ENCODE assay signal across 18 cellular contexts in the genomic region with DNA sequence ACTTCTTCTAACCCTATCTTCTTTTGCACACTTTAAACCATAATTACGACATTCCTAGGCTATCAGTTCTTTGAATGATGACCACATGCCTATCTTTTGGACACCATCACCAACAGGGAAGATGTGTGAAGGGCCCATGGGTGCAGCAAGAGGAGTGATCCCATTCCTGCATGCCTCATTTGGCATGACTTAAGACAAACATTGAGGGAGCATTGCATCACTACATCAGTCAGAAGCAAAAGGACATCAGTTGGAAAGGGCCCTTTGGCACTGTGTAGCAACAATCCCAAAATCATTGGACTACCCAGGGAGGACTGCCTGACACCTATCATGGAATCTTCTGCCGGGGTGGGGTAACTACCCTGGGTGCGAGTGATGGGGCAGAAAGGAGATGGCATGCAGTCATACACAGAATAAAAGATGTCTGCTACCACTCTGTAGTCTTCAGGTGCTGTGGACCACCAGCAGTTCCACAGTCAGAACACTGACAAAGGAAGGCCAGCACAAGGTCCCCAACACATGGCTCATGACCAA. TPM values are rescaled to one million over a fixed set of nuclear protein-coding genes. Genes with fewer than 3 reads are reported as not detected.
A peak's percentile ranks its signal among the peaks of the same experiment; 100 is the strongest.
DNase-seq lines count a peak whose midpoint lies in the region; ATAC-seq, FAIRE-seq and TF ChIP-seq lines count a peak whose summit lies in the region.
"Had no signal": no experiment of that assay in that cellular context is flagged by ENCODE, and none has a peak within 500 bp of the region (broad histone marks: within the 10 kb centered on the region; RNA-seq: fewer than 3 reads in every experiment).

No MANE protein-coding gene starts in this region.

- no peak for FAIRE-seq in H54 (lab: Jason Lieb, UNC)
- FAIRE-seq: G401.6, GM12892 had no signal

- no peak for TF ChIP-seq CTCF in omental fat pad (IDR thresholded peaks at IDR 0.05)

- ATAC-seq in omental fat pad (ENCODE audit: low FRiP score), result peak; percentile 37
- ATAC-seq in HG03280 (IDR thresholded peaks at IDR 0.05; ENCODE audit: unreplicated experiment), result no peak
- no peak for ATAC-seq in GM21723 (IDR thresholded peaks at IDR 0.05; ENCODE audit: unreplicated experiment)
- ATAC-seq: Right ventricle myocardium inferior had no signal

- no peak for TF ChIP-seq POLR2A in erythroblast (IDR thresholded peaks at IDR 0.05; ENCODE audit: low read length)
- no peak for TF ChIP-seq POLR2A in H54 (IDR thresholded peaks at IDR 0.05; ENCODE audit: low read depth, low read length)

- DNase-seq in DMS53 (lab: John Stamatoyannopoulos, UW), result peak; percentile 34
- no peak for DNase-seq in DMS53 treated with DMSO at 0.1 percent for 48 hours (lab: John Stamatoyannopoulos, UW; ENCODE audit: unreplicated experiment)
- DNase-seq in SW480 (ENCODE audit: low spot score), result peak; percentile 29
- peak; percentile 79 to 90 for DNase-seq in erythroblast (lab: John Stamatoyannopoulos, UW)
- no peak for DNase-seq in omental fat pad (ENCODE audit: low spot score)
- DNase-seq in H54 (ENCODE audit: insufficient read length, low spot score), result no peak
- DNase-seq: COR-L47, DMS79, H7, NCI-H1694, NCI-H2107, NCI-H345, NCI-H69 had no signal

RNA-seq across cellular contexts. Expression of a gene that starts 10.7 kb away (rescaled TPM):
- 100 to 1,000 TPM; 337 to 481 (median 397) TPM for total RNA-seq in omental fat pad

RNA-seq across cellular contexts. Expression of a gene that starts 23.4 kb away (rescaled TPM):
- total RNA-seq in omental fat pad, result 10 to 100 TPM in 3 of 4 donors, 1 to 10 TPM in 1; 5.7 to 28.8 (median 22.1) TPM

Comparison
In these comparisons a context has a peak if more than half of its experiments do, and no peak if none do; other contexts are left out.
1. DNase-seq: peak in DMS53 (single experiment), SW480 (single experiment) and erythroblast (2 of 2); none in DMS53 treated with DMSO at 0.1 percent for 48 hours (single experiment), omental fat pad (single experiment) and H54 (single experiment).